11 cellular contexts compared by ENCODE assay signal in genomic region chr14:69980457-69981414, GRCh38.
DNase-seq lines count a peak whose midpoint lies in the region; ATAC-seq and TF ChIP-seq lines count a peak whose summit lies in the region.
"Had no signal": no experiment of that assay in that cellular context is flagged by ENCODE, and none has a peak within 500 bp of the region (broad histone marks: within the 10 kb centered on the region; RNA-seq: fewer than 3 reads in every experiment).

No MANE protein-coding gene starts in this region.

- peak overlapping the region; percentile 44 for H3K4me3 Mint-ChIP-seq in Calu3 (ENCODE audit: low read depth, unreplicated experiment)
- H3K4me3 Mint-ChIP-seq in MCF 10A (ENCODE audit: unreplicated experiment): peak overlapping the region; percentile 32
- H3K4me3 Mint-ChIP-seq: activated CD8-positive, alpha-beta T cell treated with anti-CD3 and anti-CD28 coated beads for 36 hours had no signal

- intact Hi-C loops in Calu3 (cut with micrococcal nuclease; ENCODE audit: unreplicated experiment): loop anchor here (2.0 kb wide), 1 partner anchor 38 kb away; no protein-coding TSS in a partner anchor
- intact Hi-C loops in MCF 10A (cut with micrococcal nuclease): no loop called here

- H3K27ac Mint-ChIP-seq in Calu3 (ENCODE audit: unreplicated experiment) (peak overlapping the region; percentile 95), MCF 10A (ENCODE audit: low read depth, unreplicated experiment) (no peak overlapping the region)
- H3K27ac Mint-ChIP-seq: activated CD8-positive, alpha-beta T cell treated with anti-CD3 and anti-CD28 coated beads for 36 hours had no signal

- H3K9me3 Mint-ChIP-seq in Calu3 (ENCODE audit: low read depth, unreplicated experiment): peaks cover 3% of the 10 kb centered on the region
- no peaks in the 10 kb centered on the region for H3K9me3 Mint-ChIP-seq in MCF 10A (ENCODE audit: unreplicated experiment)
- H3K9me3 Mint-ChIP-seq: activated CD8-positive, alpha-beta T cell treated with anti-CD3 and anti-CD28 coated beads for 36 hours had no signal

- H3K9me3 ChIP-seq in MG63: no peaks in the 10 kb centered on the region

- TF ChIP-seq CTCF in Calu3 (IDR thresholded peaks at IDR 0.05; ENCODE audit: unreplicated experiment) (no peak), MCF 10A (IDR thresholded peaks at IDR 0.05; ENCODE audit: unreplicated experiment) (no peak)

- H3K4me1 Mint-ChIP-seq in Calu3 (ENCODE audit: low read depth, unreplicated experiment) (peaks cover 70% of the 10 kb centered on the region), MCF 10A (ENCODE audit: insufficient read depth, unreplicated experiment) (peaks cover 27% of the 10 kb centered on the region)

- POLR2A ChIA-PET in MCF 10A (lab: Yijun Ruan, JAX): interaction anchor here (1.2 kb wide), 1 partner anchor 17 kb away, joined by 4 read pairs; no protein-coding TSS in a partner anchor

- H3K4me3 ChIP-seq in MG63: no peak overlapping the region

- CTCF ChIA-PET in Calu3 (lab: Charles Lee) (interaction anchor here (0.6 to 1.5 kb wide), 8 partner anchors 8 to 340 kb away, joined by 3 to 9 read pairs (median 3); no protein-coding TSS in a partner anchor), MCF 10A (lab: Yijun Ruan, JAX) (interaction anchor here (0.6 kb wide), 1 partner anchor 70 kb away, joined by 3 read pairs; no protein-coding TSS in a partner anchor)

- ATAC-seq in GM19395 (IDR thresholded peaks at IDR 0.05; ENCODE audit: unreplicated experiment) (no peak), GM21723 (IDR thresholded peaks at IDR 0.05; ENCODE audit: unreplicated experiment) (no peak)
- ATAC-seq: activated CD8-positive, alpha-beta T cell treated with anti-CD3 and anti-CD28 coated beads for 36 hours had no signal

- no peaks in the 10 kb centered on the region for H3K36me3 ChIP-seq in MG63

- H3K27me3 Mint-ChIP-seq in Calu3 (ENCODE audit: unreplicated experiment): no peaks in the 10 kb centered on the region
- no peaks in the 10 kb centered on the region for H3K27me3 Mint-ChIP-seq in MCF 10A (ENCODE audit: insufficient read depth, unreplicated experiment)

- no TSS peak for BruUV-seq in Calu3 (replicated peaks; lab: Mats Ljungman, UMichigan)
- no TSS peak for BruUV-seq in MCF 10A (replicated peaks; lab: Mats Ljungman, UMichigan)

- H3K36me3 Mint-ChIP-seq in Calu3 (ENCODE audit: insufficient read depth, unreplicated experiment): peaks cover 16% of the 10 kb centered on the region
- H3K36me3 Mint-ChIP-seq in MCF 10A (ENCODE audit: insufficient read depth, unreplicated experiment): peaks cover 5% of the 10 kb centered on the region

- H3K27me3 ChIP-seq in MG63: no peaks in the 10 kb centered on the region

- DNase-seq in Calu3 (peak; percentile 82), NCI-H2196 (lab: John Stamatoyannopoulos, UW; ENCODE audit: unreplicated experiment) (peak; percentile 96), MCF 10A (ENCODE audit: unreplicated experiment) (peak; percentile 16), myocyte (ENCODE audit: low read depth) (peak; percentile 8), MG63 (no peak), DMS79 treated with DMSO at 0.1 percent for 48 hours (lab: John Stamatoyannopoulos, UW) (no peak)
- DNase-seq: activated CD8-positive, alpha-beta T cell treated with anti-CD3 and anti-CD28 coated beads for 36 hours; stimulated activated CD4-positive, alpha-beta T cell treated with anti-CD3 and anti-CD28 coated beads, Interleukin-12 subunit alpha, Interleukin-12 subunit beta, amount 100 ng/mL, for 4 hours; T-helper 2 cell had no signal

Comparison
In these comparisons a context has a peak if more than half of its experiments do, and no peak if none do; other contexts are left out.
1. DNase-seq: peak in Calu3 (single experiment), NCI-H2196 (single experiment), MCF 10A (single experiment) and myocyte (single experiment); none in MG63 (single experiment) and DMS79 treated with DMSO at 0.1 percent for 48 hours (single experiment).